In the genomic region with DNA sequence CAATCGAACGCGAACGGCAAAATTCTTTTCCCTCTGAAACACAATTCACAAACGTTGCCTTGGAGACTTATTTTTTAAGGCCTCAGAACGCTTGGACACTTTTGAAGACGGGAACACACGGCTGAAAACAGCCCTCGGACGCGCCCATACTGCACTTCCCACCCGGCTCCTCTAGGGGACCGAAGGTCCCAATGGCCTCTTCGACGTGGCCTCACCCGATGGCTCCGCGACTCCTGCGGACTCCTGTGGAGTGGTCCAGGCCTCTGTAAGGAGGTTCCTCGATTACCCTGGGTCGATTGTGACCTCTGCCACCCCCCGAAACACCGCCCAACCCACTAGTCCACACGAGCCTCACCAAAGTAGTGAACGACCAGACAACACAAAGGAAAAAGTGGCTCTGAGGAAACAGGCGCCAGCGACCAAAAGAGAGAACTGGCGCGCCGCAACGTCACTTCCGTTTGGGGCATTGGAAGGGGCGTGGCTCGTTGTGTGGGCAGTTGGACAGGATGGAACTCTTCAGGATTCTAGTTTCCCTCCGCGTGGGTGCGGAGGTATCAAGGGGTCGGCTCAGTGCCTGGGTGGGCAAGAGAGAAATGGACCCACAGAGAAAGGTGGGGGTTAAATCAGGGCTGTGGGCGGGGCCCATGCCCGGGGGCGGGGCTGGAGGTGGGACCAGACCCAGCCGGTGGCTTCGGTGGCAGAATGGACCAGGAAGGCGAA, we compare ENCODE assay signal across 9 cellular contexts. TPM values are rescaled to one million over a fixed set of nuclear protein-coding genes. Genes with fewer than 3 reads are reported as not detected.
DNase-seq lines count a peak whose midpoint lies in the region; ATAC-seq and TF ChIP-seq lines count a peak whose summit lies in the region.
"Had no signal": no experiment of that assay in that cellular context is flagged by ENCODE, and none has a peak within 500 bp of the region (broad histone marks: within the 10 kb centered on the region; RNA-seq: fewer than 3 reads in every experiment).

TSS of gene ZNF560 (minus strand) at position 434 of the 720 bp plus-strand sequence. CDS start 23,303 bp downstream, outside the sequence.

- H3K36me3 ChIP-seq in hepatocyte (replicated peaks; ENCODE audit: insufficient read depth, low read depth), result no peaks in the 10 kb centered on the region

- ATAC-seq in WTC11, result peak; percentile 89
- ATAC-seq in HG03097 (IDR thresholded peaks at IDR 0.05; ENCODE audit: low FRiP score, unreplicated experiment), result no peak

- peaks cover 15% of the 10 kb centered on the region for H3K27me3 Mint-ChIP-seq in WTC11 (ENCODE audit: low read depth)

- H3K9me3 ChIP-seq in AG04450 (ENCODE audit: control insufficient read depth, insufficient read depth, low read length), result peaks cover 44% of the 10 kb centered on the region
- H3K9me3 ChIP-seq in hepatocyte (ENCODE audit: low read depth), result no peaks in the 10 kb centered on the region

- POLR2A ChIA-PET in AG04450 (lab: Yijun Ruan, JAX) (no interaction called here), WTC11 (lab: Charles Lee) (no interaction called here)

- H3K9me3 Mint-ChIP-seq in WTC11, result peaks cover 52% of the 10 kb centered on the region

- no peak within 1 kb of the TSS for H3K4me2 ChIP-seq in hepatocyte

- H3K79me2 ChIP-seq in hepatocyte, result no peaks in the 10 kb centered on the region

- H4K20me1 ChIP-seq in hepatocyte (ENCODE audit: insufficient read depth, poor library complexity, severe bottlenecking), result no peaks in the 10 kb centered on the region

- H3K27ac ChIP-seq in AG04450 (ENCODE audit: low read depth, low read length), result peak within 1 kb of the TSS; percentile 70
- no peak within 1 kb of the TSS for H3K27ac ChIP-seq in hepatocyte

- no peak within 1 kb of the TSS for H2AFZ ChIP-seq in hepatocyte

- no peaks in the 10 kb centered on the region for H3K4me1 Mint-ChIP-seq in WTC11

- H3K9me2 ChIP-seq in hepatocyte (replicated peaks; ENCODE audit: insufficient read depth), result no peaks in the 10 kb centered on the region

- no peak for DNase-seq in AG04450 (ENCODE audit: low read depth, low spot score)
- DNase-seq in GM12864 (ENCODE audit: low read depth), result no peak
- DNase-seq in WTC11 (ENCODE audit: low spot score), result peak; percentile 59
- peak; percentile 11 for DNase-seq in foreskin melanocyte
- DNase-seq in hepatocyte (ENCODE audit: low spot score), result no peak
- DNase-seq in NCI-H1105 treated with DMSO at 0.1 percent for 48 hours (lab: John Stamatoyannopoulos, UW), result no peak
- no peak for DNase-seq in DMS153 treated with DMSO at 0.1 percent for 48 hours (lab: John Stamatoyannopoulos, UW; ENCODE audit: unreplicated experiment)
- DNase-seq: NCI-H1694 treated with DMSO at 0.1 percent for 48 hours had no signal

- CTCF ChIA-PET in AG04450 (lab: Charles Lee), result no interaction called here
- CTCF ChIA-PET in WTC11 (lab: Charles Lee), result interaction anchor here (0.9 kb wide), 1 partner anchor 309 kb away, joined by 3 read pairs; no protein-coding TSS in a partner anchor

- H3K4me3 ChIP-seq in AG04450 (ENCODE audit: low read depth, low read length) (peak within 1 kb of the TSS; percentile 54), GM12864 (ENCODE audit: low read depth, low read length) (no peak within 1 kb of the TSS), hepatocyte (no peak within 1 kb of the TSS)

- TF ChIP-seq CTCF in AG04450 (IDR thresholded peaks at IDR 0.05; ENCODE audit: low read depth, low read length), result peak; percentile 47
- TF ChIP-seq CTCF in GM12864 (IDR thresholded peaks at IDR 0.05; ENCODE audit: low read depth, low read length, missing control alignments), result peak; percentile 20
- TF ChIP-seq CTCF in WTC11 (IDR thresholded peaks at IDR 0.05), result peak; percentile 55; the same call in 1 of the 2 replicates
- TF ChIP-seq CTCF in hepatocyte (IDR thresholded peaks at IDR 0.05; ENCODE audit: poor library complexity), result no peak

- H3K36me3 Mint-ChIP-seq in WTC11, result peaks cover 44% of the 10 kb centered on the region

- 84% methylated on average over 44 of the region's 44 CpGs for WGBS in hepatocyte (ENCODE audit: low lambda C conversion rate, missing lambda C conversion rate)

- H3K27ac Mint-ChIP-seq in WTC11, result peak within 1 kb of the TSS; percentile 88; the same call in 1 of the 2 replicates

- peak within 1 kb of the TSS; percentile 78 for H3K4me3 Mint-ChIP-seq in WTC11

- no peaks in the 10 kb centered on the region for H3K4me1 ChIP-seq in hepatocyte (ENCODE audit: insufficient read depth)

- H3K27me3 ChIP-seq in AG04450 (ENCODE audit: control insufficient read depth, insufficient read depth, low read length) (no peaks in the 10 kb centered on the region), hepatocyte (no peaks in the 10 kb centered on the region)

TF ChIP-seq in WTC11, 78 proteins besides CTCF, POLR2A, EP300 and RAD21 (continues in another document):
- TF ChIP-seq RELA (CRISPR knock-in tag; IDR thresholded peaks at IDR 0.05; ENCODE audit: borderline replicate concordance) (no peak), KAT7 (CRISPR knock-in tag; IDR thresholded peaks at IDR 0.05; ENCODE audit: borderline replicate concordance) (no peak), ATF3 (CRISPR knock-in tag; conservative IDR thresholded peaks at IDR 0.05) (no peak), ZNF423 (CRISPR knock-in tag; IDR thresholded peaks at IDR 0.05) (no peak), STAT6 (CRISPR knock-in tag; conservative IDR thresholded peaks at IDR 0.05; ENCODE audit: low read depth) (no peak), OVOL2 (CRISPR knock-in tag; IDR thresholded peaks at IDR 0.05; ENCODE audit: borderline replicate concordance) (no peak), ZNF396 (CRISPR knock-in tag; IDR thresholded peaks at IDR 0.05; ENCODE audit: borderline replicate concordance) (no peak), ATF2 (CRISPR knock-in tag; IDR thresholded peaks at IDR 0.05; ENCODE audit: borderline replicate concordance, low read depth) (no peak), NFE2L1 (CRISPR knock-in tag; IDR thresholded peaks at IDR 0.05) (no peak)
- TF ChIP-seq, protein P1, sequence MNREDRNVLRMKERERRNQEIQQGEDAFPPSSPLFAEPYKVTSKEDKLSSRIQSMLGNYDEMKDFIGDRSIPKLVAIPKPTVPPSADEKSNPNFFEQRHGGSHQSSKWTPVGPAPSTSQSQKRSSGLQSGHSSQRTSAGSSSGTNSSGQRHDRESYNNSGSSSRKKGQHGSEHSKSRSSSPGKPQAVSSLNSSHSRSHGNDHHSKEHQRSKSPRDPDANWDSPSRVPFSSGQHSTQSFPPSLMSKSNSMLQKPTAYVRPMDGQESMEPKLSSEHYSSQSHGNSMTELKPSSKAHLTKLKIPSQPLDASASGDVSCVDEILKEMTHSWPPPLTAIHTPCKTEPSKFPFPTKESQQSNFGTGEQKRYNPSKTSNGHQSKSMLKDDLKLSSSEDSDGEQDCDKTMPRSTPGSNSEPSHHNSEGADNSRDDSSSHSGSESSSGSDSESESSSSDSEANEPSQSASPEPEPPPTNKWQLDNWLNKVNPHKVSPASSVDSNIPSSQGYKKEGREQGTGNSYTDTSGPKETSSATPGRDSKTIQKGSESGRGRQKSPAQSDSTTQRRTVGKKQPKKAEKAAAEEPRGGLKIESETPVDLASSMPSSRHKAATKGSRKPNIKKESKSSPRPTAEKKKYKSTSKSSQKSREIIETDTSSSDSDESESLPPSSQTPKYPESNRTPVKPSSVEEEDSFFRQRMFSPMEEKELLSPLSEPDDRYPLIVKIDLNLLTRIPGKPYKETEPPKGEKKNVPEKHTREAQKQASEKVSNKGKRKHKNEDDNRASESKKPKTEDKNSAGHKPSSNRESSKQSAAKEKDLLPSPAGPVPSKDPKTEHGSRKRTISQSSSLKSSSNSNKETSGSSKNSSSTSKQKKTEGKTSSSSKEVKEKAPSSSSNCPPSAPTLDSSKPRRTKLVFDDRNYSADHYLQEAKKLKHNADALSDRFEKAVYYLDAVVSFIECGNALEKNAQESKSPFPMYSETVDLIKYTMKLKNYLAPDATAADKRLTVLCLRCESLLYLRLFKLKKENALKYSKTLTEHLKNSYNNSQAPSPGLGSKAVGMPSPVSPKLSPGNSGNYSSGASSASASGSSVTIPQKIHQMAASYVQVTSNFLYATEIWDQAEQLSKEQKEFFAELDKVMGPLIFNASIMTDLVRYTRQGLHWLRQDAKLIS (CRISPR knock-in tag; IDR thresholded peaks at IDR 0.05; ENCODE audit: borderline replicate concordance), result no peak

RNA-seq across cellular contexts. Expression of gene ZNF560, which starts in this region (rescaled TPM):
- polyA plus RNA-seq in AG04450 (2011; rRNA removed) (1.9 and 2.1 TPM in 2 replicates), hepatocyte (not detected in 2 replicates)
- 1.6 and 3.6 TPM in 2 replicates for polyA minus RNA-seq in AG04450 (2011; rRNA and poly(A)+ RNA removed)
- total RNA-seq in WTC11 (2021) (4.4 to 5.8 TPM (median 4.9 TPM) in 3 replicates), hepatocyte (not detected in 2 replicates)

Comparison
In these comparisons a context has a peak if more than half of its experiments do, and no peak if none do; other contexts are left out.
1. DNase-seq: peak in WTC11 (single experiment) and foreskin melanocyte (single experiment); none in AG04450 (single experiment), GM12864 (single experiment), hepatocyte (single experiment), NCI-H1105 treated with DMSO at 0.1 percent for 48 hours (single experiment) and DMS153 treated with DMSO at 0.1 percent for 48 hours (single experiment).